ENCODE assay signal across 8 cellular contexts in genomic region chr3:189355481-189356201, GRCh38.
DNase-seq lines count a peak whose midpoint lies in the region; ATAC-seq and TF ChIP-seq lines count a peak whose summit lies in the region.

No MANE protein-coding gene starts in this region.

- H3K18ac ChIP-seq in mesendoderm (ENCODE audit: low read length): no peak overlapping the region

- H3K4me1 ChIP-seq in mesendoderm (ENCODE audit: control insufficient read depth, low read depth, low read length) (no peaks in the 10 kb centered on the region), upper lobe of right lung (peaks cover 13% of the 10 kb centered on the region)

- peak overlapping the region; percentile 52 for H3K4me3 Mint-ChIP-seq in activated naive CD8-positive, alpha-beta T cell

- no peaks in the 10 kb centered on the region for H3K79me2 ChIP-seq in mesendoderm (ENCODE audit: control insufficient read depth, insufficient read depth, low read length)

- DNase-seq in AG10803 (ENCODE audit: low read depth): peak; percentile 65
- peak; percentile 41 for DNase-seq in NCI-H446 treated with DMSO at 0.1 percent for 48 hours (lab: John Stamatoyannopoulos, UW)
- DNase-seq in mesendoderm: peak; percentile 81
- no peak for DNase-seq in upper lobe of right lung
- no peak for DNase-seq in HUDEP-2 (lab: John Stamatoyannopoulos, UW; ENCODE audit: unreplicated experiment in 76 of 76)
- no peak for DNase-seq in ureter (ENCODE audit: low spot score)
- no peak for DNase-seq in NCI-H1694 (lab: John Stamatoyannopoulos, UW)

- H3K27ac ChIP-seq in mesendoderm (ENCODE audit: low read depth, low read length): no peak overlapping the region
- H3K27ac ChIP-seq in upper lobe of right lung: no peak overlapping the region

- no peak overlapping the region for H2BK5ac ChIP-seq in mesendoderm (ENCODE audit: low read length)

- no CpG with 5 or more reads among the region's 6 CpGs for WGBS in mesendoderm (ENCODE audit: extremely low coverage, insufficient coverage, low lambda C conversion rate)

- H3K27me3 ChIP-seq in mesendoderm (ENCODE audit: insufficient read depth, low read length, poor library complexity) (no peaks in the 10 kb centered on the region), upper lobe of right lung (no peaks in the 10 kb centered on the region)

- intact Hi-C loops in upper lobe of right lung (cut with DNase I): no loop called here

- H3K4me1 Mint-ChIP-seq in activated naive CD8-positive, alpha-beta T cell (ENCODE audit: low read depth): peaks cover 32% of the 10 kb centered on the region

- H2BK15ac ChIP-seq in mesendoderm (replicated peaks; ENCODE audit: low read depth): no peak overlapping the region

- no peaks in the 10 kb centered on the region for H3K9me3 Mint-ChIP-seq in activated naive CD8-positive, alpha-beta T cell (ENCODE audit: low read depth)

- no peak overlapping the region for H3K4ac ChIP-seq in mesendoderm (ENCODE audit: low read depth, low read length)

- H3K4me2 ChIP-seq in mesendoderm (ENCODE audit: low read length): no peak overlapping the region

- H4K8ac ChIP-seq in mesendoderm (ENCODE audit: low read depth, low read length): no peak overlapping the region

- no peaks in the 10 kb centered on the region for H3K36me3 Mint-ChIP-seq in activated naive CD8-positive, alpha-beta T cell

- ATAC-seq in upper lobe of right lung: peak; percentile 69

- H2BK120ac ChIP-seq in mesendoderm (ENCODE audit: low read depth, low read length): no peak overlapping the region

- H3K79me1 ChIP-seq in mesendoderm (ENCODE audit: low read length): no peaks in the 10 kb centered on the region

- no peaks in the 10 kb centered on the region for H3K9me3 ChIP-seq in upper lobe of right lung

- TF ChIP-seq CTCF in AG10803 (conservative IDR thresholded peaks at IDR 0.05; ENCODE audit: low read length): no peak
- no peak for TF ChIP-seq CTCF in upper lobe of right lung (IDR thresholded peaks at IDR 0.05)

- H3K56ac ChIP-seq in mesendoderm (ENCODE audit: low read length): no peak overlapping the region

- H4K5ac ChIP-seq in mesendoderm (ENCODE audit: low read length): no peak overlapping the region

- H3K27ac Mint-ChIP-seq in activated naive CD8-positive, alpha-beta T cell: peak overlapping the region; percentile 67

- no peak overlapping the region for H3K23ac ChIP-seq in mesendoderm (ENCODE audit: low read length)

- H3K9ac ChIP-seq in mesendoderm (ENCODE audit: low read length): no peak overlapping the region

- H3K27me3 Mint-ChIP-seq in activated naive CD8-positive, alpha-beta T cell: no peaks in the 10 kb centered on the region

- H3K4me3 ChIP-seq in AG10803 (ENCODE audit: low read length): no peak overlapping the region
- H3K4me3 ChIP-seq in mesendoderm (ENCODE audit: low read length): no peak overlapping the region
- no peak overlapping the region for H3K4me3 ChIP-seq in upper lobe of right lung

- H3K36me3 ChIP-seq in mesendoderm (ENCODE audit: control insufficient read depth, insufficient read depth, low read length) (no peaks in the 10 kb centered on the region), upper lobe of right lung (no peaks in the 10 kb centered on the region)

- no peak overlapping the region for H2AK5ac ChIP-seq in mesendoderm (ENCODE audit: low read length)

Comparison
In these comparisons a context has a peak if more than half of its experiments do, and no peak if none do; other contexts are left out.
1. DNase-seq: peak in AG10803 (single experiment), NCI-H446 treated with DMSO at 0.1 percent for 48 hours (single experiment) and mesendoderm (single experiment); none in upper lobe of right lung (single experiment), HUDEP-2 (0 of 76), ureter (single experiment) and NCI-H1694 (single experiment).